Comparison of ENCODE assay signal across 14 cellular contexts in the genomic region with DNA sequence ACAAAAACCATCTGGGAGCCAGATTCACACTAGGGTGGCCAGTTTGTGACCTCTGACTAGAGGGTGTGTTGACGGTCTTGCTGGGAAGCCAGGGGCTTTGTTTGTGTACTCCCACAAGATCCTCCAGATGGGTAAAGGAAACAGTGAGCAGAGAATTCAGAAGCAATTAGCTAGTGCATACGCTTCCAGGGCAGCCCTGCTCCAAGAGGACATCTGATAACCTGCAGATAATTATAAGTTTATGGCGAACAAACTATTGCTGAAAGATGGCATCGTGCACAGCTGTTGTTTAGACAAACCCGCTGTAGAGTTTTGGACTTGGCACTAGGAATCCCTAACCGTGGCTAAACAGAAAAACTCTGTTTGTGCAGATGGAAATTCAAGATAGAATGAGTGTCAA.
DNase-seq lines count a peak whose midpoint lies in the region; ATAC-seq and TF ChIP-seq lines count a peak whose summit lies in the region.
"Had no signal": no experiment of that assay in that cellular context is flagged by ENCODE, and none has a peak within 500 bp of the region (broad histone marks: within the 10 kb centered on the region; RNA-seq: fewer than 3 reads in every experiment).

No MANE protein-coding gene starts in this region.

- POLR2A ChIA-PET in HEK293T (lab: Yijun Ruan, JAX): no interaction called here

- H4K20me1 ChIP-seq in fibroblast of lung (ENCODE audit: control insufficient read depth, extremely low read depth, insufficient read depth, low read length): no peaks in the 10 kb centered on the region

- no peak overlapping the region for H3K9ac ChIP-seq in fibroblast of lung (ENCODE audit: insufficient read depth, low read length)

- peaks cover 2% of the 10 kb centered on the region for H3K4me1 ChIP-seq in fibroblast of lung (ENCODE audit: control insufficient read depth, extremely low read depth, insufficient read depth, low read length)
- H3K4me1 ChIP-seq: psoas muscle had no signal

- H3K27ac Mint-ChIP-seq in CD14-positive monocyte: no peak overlapping the region

- no peaks in the 10 kb centered on the region for H3K36me3 ChIP-seq in fibroblast of lung (ENCODE audit: control insufficient read depth, insufficient read depth, low read length)
- H3K36me3 ChIP-seq: upper lobe of left lung had no signal

- no peak for TF ChIP-seq CTCF in fibroblast of lung (conservative IDR thresholded peaks at IDR 0.05 in 1 of 2, IDR thresholded peaks at IDR 0.05 in 1 of 2; ENCODE audit: low read depth in 1 of 2, low read length in 2 of 2)
- no peak for TF ChIP-seq CTCF in CD14-positive monocyte (IDR thresholded peaks at IDR 0.05)

- H3K79me2 ChIP-seq in fibroblast of lung (ENCODE audit: control insufficient read depth, insufficient read depth, low read length): no peaks in the 10 kb centered on the region

- CTCF ChIA-PET in HEK293T (lab: Yijun Ruan, JAX): no interaction called here

- no peaks in the 10 kb centered on the region for H3K4me1 Mint-ChIP-seq in CD14-positive monocyte

- no peaks in the 10 kb centered on the region for H3K36me3 Mint-ChIP-seq in CD14-positive monocyte

- peaks cover 2 to 4% (median 2%) of the 10 kb centered on the region in 3 donors for H3K27me3 Mint-ChIP-seq in CD14-positive monocyte (ENCODE audit: low read depth in 3 of 3)

- H2AFZ ChIP-seq in fibroblast of lung (ENCODE audit: low read length): no peak overlapping the region

- no peaks in the 10 kb centered on the region for H3K27me3 ChIP-seq in fibroblast of lung (ENCODE audit: control insufficient read depth, insufficient read depth, low read length)
- H3K27me3 ChIP-seq: upper lobe of left lung had no signal

- H3K9me3 Mint-ChIP-seq in CD14-positive monocyte: peaks cover 0 to 13% (median 2%) of the 10 kb centered on the region in 7 donors

- no peak for ATAC-seq in GM18868 (IDR thresholded peaks at IDR 0.05; ENCODE audit: unreplicated experiment)
- ATAC-seq: psoas muscle had no signal

- H3K4me3 ChIP-seq in fibroblast of lung (replicated peaks in 1 of 4; ENCODE audit: control extremely low read depth in 1 of 4, insufficient read depth in 1 of 4, low read depth in 3 of 4, low read length in 4 of 4): no peak overlapping the region
- H3K4me3 ChIP-seq: psoas muscle, upper lobe of left lung had no signal

- no peak overlapping the region for H3K27ac ChIP-seq in fibroblast of lung (ENCODE audit: insufficient read depth, low read length)
- H3K27ac ChIP-seq: 22Rv1, psoas muscle, upper lobe of left lung had no signal

- no peak overlapping the region for H3K4me3 Mint-ChIP-seq in CD14-positive monocyte

- intact Hi-C loops in CD14-positive monocyte (cut with micrococcal nuclease): no loop called here

- H3K4me2 ChIP-seq in fibroblast of lung (ENCODE audit: extremely low read depth, insufficient read depth, low read length): no peak overlapping the region

- DNase-seq in NCI-H1417 (lab: John Stamatoyannopoulos, UW) (peak in 2 of 3 experiments; percentile 43 to 75), NCI-H1417 treated with DMSO at 0.1 percent for 48 hours (lab: John Stamatoyannopoulos, UW) (no peak), NCI-H748 treated with DMSO at 0.1 percent for 48 hours (lab: John Stamatoyannopoulos, UW) (peak; percentile 24), fibroblast of lung (ENCODE audit: low read depth in 2 of 2) (peak; percentile 64 to 73), retina (peak; percentile 47), CD14-positive monocyte (ENCODE audit: low spot score) (no peak), HEK293T (ENCODE audit: extremely low spot score) (no peak)
- DNase-seq: activated gamma-delta T cell treated with Interleukin-2 at 50 U/mL for 16 hours, midbrain, NCI-H187 treated with DMSO at 0.1 percent for 48 hours, psoas muscle, upper lobe of left lung had no signal

- no peaks in the 10 kb centered on the region for H3K9me3 ChIP-seq in fibroblast of lung (ENCODE audit: control insufficient read depth, insufficient read depth, low read depth, low read length)
- H3K9me3 ChIP-seq: psoas muscle, upper lobe of left lung had no signal

TF ChIP-seq in HEK293T, 16 proteins besides CTCF, POLR2A, EP300 and RAD21:
- TF ChIP-seq NFRKB (IDR thresholded peaks at IDR 0.05) (no peak), ZNF384 (IDR thresholded peaks at IDR 0.05) (no peak), PKNOX1 (IDR thresholded peaks at IDR 0.05) (no peak), BHLHE40 (IDR thresholded peaks at IDR 0.05; ENCODE audit: borderline replicate concordance) (no peak), FOXK2 (IDR thresholded peaks at IDR 0.05) (no peak), FOXM1 (IDR thresholded peaks at IDR 0.05; ENCODE audit: borderline replicate concordance) (no peak), ARNT (IDR thresholded peaks at IDR 0.05) (no peak)
TF ChIP-seq in HEK293T: peak in this region for 0.

Comparison
In these comparisons a context has a peak if more than half of its experiments do, and no peak if none do; other contexts are left out.
1. DNase-seq: peak in NCI-H1417 (2 of 3), NCI-H748 treated with DMSO at 0.1 percent for 48 hours (single experiment), fibroblast of lung (2 of 2) and retina (single experiment); none in NCI-H1417 treated with DMSO at 0.1 percent for 48 hours (single experiment), CD14-positive monocyte (single experiment) and HEK293T (single experiment).